19 cellular contexts compared by ENCODE assay signal in the genomic region with DNA sequence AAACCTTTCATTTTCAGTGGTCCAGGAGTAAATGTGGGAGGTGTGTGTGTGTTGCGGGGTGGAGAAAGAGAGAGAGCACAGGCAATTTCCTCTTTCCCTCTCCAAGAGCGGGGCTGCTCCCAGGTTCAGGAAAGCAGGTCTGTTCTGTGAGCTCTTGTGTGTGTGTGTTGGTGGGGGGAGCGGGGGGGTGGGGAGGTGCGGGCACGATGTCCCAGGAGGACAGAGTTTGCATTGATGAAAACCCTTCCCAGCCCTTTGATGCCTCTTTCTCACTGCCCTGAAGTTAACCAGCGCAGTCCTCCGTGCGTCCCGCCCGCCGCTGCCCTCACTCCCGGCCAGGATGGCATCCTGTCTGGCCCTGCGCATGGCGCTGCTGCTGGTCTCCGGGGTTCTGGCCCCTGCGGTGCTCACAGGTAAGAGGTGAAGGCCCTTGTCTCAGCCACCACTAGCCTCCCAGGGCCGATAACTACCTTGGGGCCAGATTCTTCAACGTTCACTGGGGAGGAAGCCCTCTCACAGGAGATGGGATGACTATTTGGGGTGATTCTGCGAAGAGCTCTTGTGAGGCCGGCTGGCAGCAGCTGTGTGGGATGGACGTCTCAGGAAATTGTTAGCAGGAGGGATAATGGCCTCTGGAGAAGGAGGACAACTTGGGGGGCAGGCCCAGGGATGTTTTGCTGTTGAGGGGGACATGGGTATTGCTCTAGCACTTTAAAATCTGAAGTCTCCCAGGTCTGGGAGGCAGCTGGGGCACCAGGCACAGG. TPM values are rescaled to one million over a fixed set of nuclear protein-coding genes. Genes with fewer than 3 reads are reported as not detected.
DNase-seq lines count a peak whose midpoint lies in the region; ATAC-seq and TF ChIP-seq lines count a peak whose summit lies in the region.
"Had no signal": no experiment of that assay in that cellular context is flagged by ENCODE, and none has a peak within 500 bp of the region (broad histone marks: within the 10 kb centered on the region; RNA-seq: fewer than 3 reads in every experiment).

A gene (plus strand): TSS at position 263 of the 764 bp plus-strand sequence. CDS start 78 bp downstream, at position 341.

- POLR2A ChIA-PET in SK-N-SH (lab: Yijun Ruan, JAX), result no interaction called here

- WGBS in SK-N-SH (ENCODE audit: low lambda C conversion rate), result 88% methylated on average over 13 of the region's 21 CpGs
- WGBS in lower leg skin, 2 donors, result 87 to 89% methylated on average over 21 of the region's 21 CpGs

- no peaks in the 10 kb centered on the region for H3K9me2 ChIP-seq in SK-N-SH

- no peak within 1 kb of the TSS for H3K27ac ChIP-seq in SK-N-SH (ENCODE audit: low read depth in 2 of 2, low read length in 1 of 2)
- peak within 1 kb of the TSS; percentile 98 for H3K27ac ChIP-seq in angular gyrus (ENCODE audit: low read depth, low read length)
- H3K27ac ChIP-seq in substantia nigra (ENCODE audit: low read depth, low read length, poor library complexity, severe bottlenecking), result peak within 1 kb of the TSS; percentile 98
- no peak within 1 kb of the TSS for H3K27ac ChIP-seq in SJCRH30
- H3K27ac ChIP-seq: 22Rv1, ovary had no signal

- no peaks in the 10 kb centered on the region for H3K9me3 ChIP-seq in SK-N-SH
- no peaks in the 10 kb centered on the region for H3K9me3 ChIP-seq in SJCRH30 (replicated peaks)
- H3K9me3 ChIP-seq: BLaER1 treated with 17β-estradiol and CSF1 and Interleukin-3, amounts not matched to agents 10 nM and 100 nM; ovary had no signal

- H3F3A ChIP-seq in SK-N-SH (replicated peaks; ENCODE audit: insufficient read depth), result no peaks in the 10 kb centered on the region

- DNase-seq in SK-N-SH, result peak; percentile 10
- peak in 1 of 2 donors; percentile 78 for DNase-seq in lower leg skin (ENCODE audit: low spot score in 2 of 2)
- no peak for DNase-seq in substantia nigra (lab: John Stamatoyannopoulos, UW)
- DNase-seq in SJCRH30, result no peak
- DNase-seq in Ammon's horn (ENCODE audit: low spot score), result no peak
- no peak for DNase-seq in NAMALWA (ENCODE audit: low spot score)
- DNase-seq: activated naive CD4-positive, alpha-beta T cell treated with anti-CD3 and anti-CD28 coated beads, Interleukin-2, amount 50 U/mL, for 16 hours; DMS 273 treated with DMSO at 0.1 percent for 48 hours; GDM1; NCI-H1105; NCI-H2107; NCI-H524 treated with DMSO at 0.1 percent for 48 hours; T1000 had no signal

- peaks cover 0 to 4% of the 10 kb centered on the region in 2 experiments for H3K36me3 ChIP-seq in SK-N-SH (replicated peaks in 1 of 2; ENCODE audit: control insufficient read depth in 1 of 2, insufficient read depth in 2 of 2, low read length in 1 of 2)
- H3K36me3 ChIP-seq in SJCRH30, result no peaks in the 10 kb centered on the region
- H3K36me3 ChIP-seq: BLaER1 treated with 17β-estradiol and CSF1 and Interleukin-3, amounts not matched to agents 10 nM and 100 nM; ovary had no signal

- TF ChIP-seq RAD21 in SK-N-SH (IDR thresholded peaks at IDR 0.05; ENCODE audit: low read length), result no peak

- H3K4me1 ChIP-seq in SK-N-SH (ENCODE audit: control insufficient read depth in 1 of 2, insufficient read depth in 2 of 2, low read depth in 1 of 2, low read length in 1 of 2) (peaks cover 0 to 5% of the 10 kb centered on the region in 2 experiments; a peak in 1 of 4 replicates), SJCRH30 (peaks cover 2% of the 10 kb centered on the region; the same call in 1 of the 2 replicates)

- no peaks in the 10 kb centered on the region for H4K20me1 ChIP-seq in SK-N-SH (ENCODE audit: insufficient read depth)

- CTCF ChIA-PET in SK-N-SH (lab: Yijun Ruan, JAX), result interaction anchor here (1.1 kb wide), 1 partner anchor 184 kb away, joined by 3 read pairs; no protein-coding TSS in a partner anchor

- H3K4me2 ChIP-seq in SK-N-SH, result no peak within 1 kb of the TSS
- H3K4me2 ChIP-seq: BLaER1 treated with 17β-estradiol and CSF1 and Interleukin-3, amounts not matched to agents 10 nM and 100 nM had no signal

- no peaks in the 10 kb centered on the region for H3K27me3 ChIP-seq in SK-N-SH (ENCODE audit: insufficient read depth)
- H3K27me3 ChIP-seq in SJCRH30, result no peaks in the 10 kb centered on the region
- H3K27me3 ChIP-seq: ovary had no signal

- TF ChIP-seq CTCF in SK-N-SH (IDR thresholded peaks at IDR 0.05) (no peak), lower leg skin (IDR thresholded peaks at IDR 0.05) (no peak)

- no peaks in the 10 kb centered on the region for H3K79me2 ChIP-seq in SK-N-SH (ENCODE audit: insufficient read depth)

- TF ChIP-seq POLR2A in lower leg skin (IDR thresholded peaks at IDR 0.05), result no peak

- no peak within 1 kb of the TSS for H3K4me3 ChIP-seq in SK-N-SH (ENCODE audit: low read depth in 2 of 2, low read length in 1 of 2)
- H3K4me3 ChIP-seq in lower leg skin (ENCODE audit: low read depth, poor library complexity, severe bottlenecking), result no peak within 1 kb of the TSS
- no peak within 1 kb of the TSS for H3K4me3 ChIP-seq in SJCRH30
- H3K4me3 ChIP-seq: BLaER1 treated with 17β-estradiol and CSF1 and Interleukin-3, amounts not matched to agents 10 nM and 100 nM; ovary had no signal

- no peak within 1 kb of the TSS for H3K9ac ChIP-seq in SK-N-SH
- H3K9ac ChIP-seq: BLaER1 treated with 17β-estradiol and CSF1 and Interleukin-3, amounts not matched to agents 10 nM and 100 nM had no signal

- intact Hi-C loops in lower leg skin (cut with DNase I; ENCODE audit: low total_unique reads), result no loop called here

- ATAC-seq in SK-N-SH treated with all-trans-retinoic acid at 6 μM for 48 hours, result no peak
- ATAC-seq: activated CD4-positive, CD25-positive, alpha-beta regulatory T cell treated with anti-CD3 and anti-CD28 coated beads, Interleukin-2, amount 50 U/mL, for 24 hours had no signal

- TF ChIP-seq EP300 in SK-N-SH (IDR thresholded peaks at IDR 0.05; ENCODE audit: borderline replicate concordance in 1 of 2, low read depth in 1 of 2, low read length in 1 of 2), result no peak

- no peak within 1 kb of the TSS for H2AFZ ChIP-seq in SK-N-SH (ENCODE audit: low read depth)

TF ChIP-seq in SK-N-SH, 30 proteins besides CTCF, POLR2A, EP300 and RAD21 (continues in another document):
- no peak for TF ChIP-seq TCF12 (IDR thresholded peaks at IDR 0.05)
- TF ChIP-seq, protein P1, sequence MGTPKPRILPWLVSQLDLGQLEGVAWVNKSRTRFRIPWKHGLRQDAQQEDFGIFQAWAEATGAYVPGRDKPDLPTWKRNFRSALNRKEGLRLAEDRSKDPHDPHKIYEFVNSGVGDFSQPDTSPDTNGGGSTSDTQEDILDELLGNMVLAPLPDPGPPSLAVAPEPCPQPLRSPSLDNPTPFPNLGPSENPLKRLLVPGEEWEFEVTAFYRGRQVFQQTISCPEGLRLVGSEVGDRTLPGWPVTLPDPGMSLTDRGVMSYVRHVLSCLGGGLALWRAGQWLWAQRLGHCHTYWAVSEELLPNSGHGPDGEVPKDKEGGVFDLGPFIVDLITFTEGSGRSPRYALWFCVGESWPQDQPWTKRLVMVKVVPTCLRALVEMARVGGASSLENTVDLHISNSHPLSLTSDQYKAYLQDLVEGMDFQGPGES (IDR thresholded peaks at IDR 0.05; ENCODE audit: low read depth, low read length), result no peak

TF ChIP-seq in SK-N-SH treated with all-trans-retinoic acid at 6 μM for 48 hours, 23 proteins besides CTCF, POLR2A, EP300 and RAD21 (continues in another document):
- no peak for TF ChIP-seq ZFP3 (CRISPR knock-in tag; IDR thresholded peaks at IDR 0.05)
- TF ChIP-seq, protein P2, sequence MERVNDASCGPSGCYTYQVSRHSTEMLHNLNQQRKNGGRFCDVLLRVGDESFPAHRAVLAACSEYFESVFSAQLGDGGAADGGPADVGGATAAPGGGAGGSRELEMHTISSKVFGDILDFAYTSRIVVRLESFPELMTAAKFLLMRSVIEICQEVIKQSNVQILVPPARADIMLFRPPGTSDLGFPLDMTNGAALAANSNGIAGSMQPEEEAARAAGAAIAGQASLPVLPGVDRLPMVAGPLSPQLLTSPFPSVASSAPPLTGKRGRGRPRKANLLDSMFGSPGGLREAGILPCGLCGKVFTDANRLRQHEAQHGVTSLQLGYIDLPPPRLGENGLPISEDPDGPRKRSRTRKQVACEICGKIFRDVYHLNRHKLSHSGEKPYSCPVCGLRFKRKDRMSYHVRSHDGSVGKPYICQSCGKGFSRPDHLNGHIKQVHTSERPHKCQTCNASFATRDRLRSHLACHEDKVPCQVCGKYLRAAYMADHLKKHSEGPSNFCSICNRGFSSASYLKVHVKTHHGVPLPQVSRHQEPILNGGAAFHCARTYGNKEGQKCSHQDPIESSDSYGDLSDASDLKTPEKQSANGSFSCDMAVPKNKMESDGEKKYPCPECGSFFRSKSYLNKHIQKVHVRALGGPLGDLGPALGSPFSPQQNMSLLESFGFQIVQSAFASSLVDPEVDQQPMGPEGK (CRISPR knock-in tag; IDR thresholded peaks at IDR 0.05; ENCODE audit: borderline replicate concordance), result no peak
- no peak for TF ChIP-seq BACH2 (CRISPR knock-in tag; IDR thresholded peaks at IDR 0.05; ENCODE audit: borderline replicate concordance)
- TF ChIP-seq, protein P3, sequence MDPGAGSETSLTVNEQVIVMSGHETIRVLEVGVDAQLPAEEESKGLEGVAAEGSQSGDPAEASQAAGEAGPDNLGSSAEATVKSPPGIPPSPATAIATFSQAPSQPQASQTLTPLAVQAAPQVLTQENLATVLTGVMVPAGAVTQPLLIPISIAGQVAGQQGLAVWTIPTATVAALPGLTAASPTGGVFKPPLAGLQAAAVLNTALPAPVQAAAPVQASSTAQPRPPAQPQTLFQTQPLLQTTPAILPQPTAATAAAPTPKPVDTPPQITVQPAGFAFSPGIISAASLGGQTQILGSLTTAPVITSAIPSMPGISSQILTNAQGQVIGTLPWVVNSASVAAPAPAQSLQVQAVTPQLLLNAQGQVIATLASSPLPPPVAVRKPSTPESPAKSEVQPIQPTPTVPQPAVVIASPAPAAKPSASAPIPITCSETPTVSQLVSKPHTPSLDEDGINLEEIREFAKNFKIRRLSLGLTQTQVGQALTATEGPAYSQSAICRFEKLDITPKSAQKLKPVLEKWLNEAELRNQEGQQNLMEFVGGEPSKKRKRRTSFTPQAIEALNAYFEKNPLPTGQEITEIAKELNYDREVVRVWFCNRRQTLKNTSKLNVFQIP (CRISPR knock-in tag; IDR thresholded peaks at IDR 0.05; ENCODE audit: borderline replicate concordance, low read depth), result no peak
- no peak for TF ChIP-seq TOX (CRISPR knock-in tag; IDR thresholded peaks at IDR 0.05; ENCODE audit: borderline replicate concordance)
- TF ChIP-seq SNAI2 (CRISPR knock-in tag; IDR thresholded peaks at IDR 0.05), result no peak
- TF ChIP-seq OSR1 (CRISPR knock-in tag; IDR thresholded peaks at IDR 0.05), result no peak
- no peak for TF ChIP-seq ZNF70 (CRISPR knock-in tag; IDR thresholded peaks at IDR 0.05)
- TF ChIP-seq ESRRG (CRISPR knock-in tag; IDR thresholded peaks at IDR 0.05), result no peak
- TF ChIP-seq GLIS3 (CRISPR knock-in tag; IDR thresholded peaks at IDR 0.05), result no peak

RNA-seq across cellular contexts. Expression of the gene that starts here (rescaled TPM):
- polyA plus RNA-seq in SK-N-SH (2012; rRNA removed), result 1.2 and 1.3 TPM in 2 replicates
- polyA plus RNA-seq in SK-N-SH (2012; cell fraction: cytosol; rRNA removed), result 0.51 and 0.81 TPM in 2 replicates
- 7.3 and 11.7 TPM in 2 replicates for polyA plus RNA-seq in SK-N-SH (2012; cell fraction: nucleus; rRNA removed)
- 10 to 100 TPM in 3 of 4 donors, 1 to 10 TPM in 1; 2.5 to 27.2 (median 14.1) TPM for total RNA-seq in lower leg skin
- total RNA-seq in SJCRH30 (2014; rRNA removed; shearing (Covaris generic)), result 0.33 and 0.75 TPM in 2 replicates

Comparison
In these comparisons a context has a peak if more than half of its experiments do, and no peak if none do; other contexts are left out.
1. H3K27ac ChIP-seq: peak in angular gyrus (single experiment) and substantia nigra (single experiment); none in SK-N-SH (0 of 2) and SJCRH30 (single experiment).